ENCODE assay signal across 8 cellular contexts in genomic region chr5:36777105-36777757, GRCh38.
DNase-seq lines count a peak whose midpoint lies in the region; ATAC-seq and TF ChIP-seq lines count a peak whose summit lies in the region.

No MANE protein-coding gene starts in this region.

- H3K4me3 ChIP-seq in esophagus muscularis mucosa: no peak overlapping the region

- WGBS in esophagus muscularis mucosa: 30% methylated on average over 5 of the region's 5 CpGs

- DNase-seq in GM03348 (ENCODE audit: low spot score) (peak; percentile 47), NCI-H69 (lab: John Stamatoyannopoulos, UW) (peak; percentile 60), esophagus muscularis mucosa (ENCODE audit: extremely low spot score) (no peak), osteocyte (ENCODE audit: extremely low spot score, unreplicated experiment) (no peak), NCI-H2196 (lab: John Stamatoyannopoulos, UW; ENCODE audit: unreplicated experiment) (no peak), erythroblast (lab: John Stamatoyannopoulos, UW) (no peak)

- H3K27ac ChIP-seq in esophagus muscularis mucosa (replicated peaks in 1 of 4): no peak overlapping the region

- H3K27me3 ChIP-seq in esophagus muscularis mucosa: no peaks in the 10 kb centered on the region

- peaks cover 28% of the 10 kb centered on the region for H3K27me3 Mint-ChIP-seq in osteocyte (ENCODE audit: unreplicated experiment)

- no peak for TF ChIP-seq EP300 in esophagus muscularis mucosa (IDR thresholded peaks at IDR 0.05)

- H3K4me1 ChIP-seq in esophagus muscularis mucosa: no peaks in the 10 kb centered on the region

- H3K9me3 Mint-ChIP-seq in osteocyte (ENCODE audit: unreplicated experiment): no peaks in the 10 kb centered on the region

- TF ChIP-seq POLR2A in esophagus muscularis mucosa (IDR thresholded peaks at IDR 0.05; ENCODE audit: low read depth) (no peak), erythroblast (IDR thresholded peaks at IDR 0.05; ENCODE audit: low read length) (no peak)

- peak; percentile 29 to 68 (median 38) for TF ChIP-seq CTCF in esophagus muscularis mucosa (IDR thresholded peaks at IDR 0.05)
- TF ChIP-seq CTCF in osteocyte (IDR thresholded peaks at IDR 0.05): peak; percentile 54

- no peaks in the 10 kb centered on the region for H3K9me3 ChIP-seq in esophagus muscularis mucosa

- H3K36me3 Mint-ChIP-seq in osteocyte (ENCODE audit: unreplicated experiment): no peaks in the 10 kb centered on the region

- intact Hi-C loops in esophagus muscularis mucosa (cut with DNase I): no loop called here

- H3K4me1 Mint-ChIP-seq in osteocyte (ENCODE audit: unreplicated experiment): no peaks in the 10 kb centered on the region

- no peaks in the 10 kb centered on the region for H3K36me3 ChIP-seq in esophagus muscularis mucosa

- no peak overlapping the region for H3K27ac Mint-ChIP-seq in osteocyte (ENCODE audit: unreplicated experiment)

- ATAC-seq in GM21390 (IDR thresholded peaks at IDR 0.05; ENCODE audit: unreplicated experiment): no peak
- no peak for ATAC-seq in GM18909 (IDR thresholded peaks at IDR 0.05; ENCODE audit: poor library complexity, unreplicated experiment)

- H3K4me3 Mint-ChIP-seq in osteocyte (ENCODE audit: unreplicated experiment): no peak overlapping the region

Comparison
In these comparisons a context has a peak if more than half of its experiments do, and no peak if none do; other contexts are left out.
1. DNase-seq: peak in GM03348 (single experiment) and NCI-H69 (single experiment); none in esophagus muscularis mucosa (single experiment), osteocyte (single experiment), NCI-H2196 (single experiment) and erythroblast (0 of 2).